In the genomic region with DNA sequence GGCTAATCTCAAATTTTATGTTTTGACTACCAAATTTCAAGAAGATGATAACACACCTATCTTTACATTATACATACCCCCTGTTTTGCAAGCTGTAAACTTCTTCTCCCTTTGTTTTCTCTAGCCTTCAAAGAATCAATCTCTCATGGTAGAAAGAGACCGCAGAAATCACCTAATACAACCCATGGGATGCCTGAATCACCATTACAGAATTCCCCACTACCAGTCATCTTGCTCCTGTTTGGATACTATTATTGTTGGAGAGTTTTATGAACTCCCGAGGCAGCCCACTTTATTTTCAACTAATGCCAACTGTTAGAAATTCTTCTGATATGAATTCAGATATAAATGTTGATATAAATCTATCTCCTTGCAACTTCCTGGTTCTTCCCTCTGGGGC, we compare ENCODE assay signal across 22 cellular contexts.
DNase-seq lines count a peak whose midpoint lies in the region; ATAC-seq and TF ChIP-seq lines count a peak whose summit lies in the region.
"Had no signal": no experiment of that assay in that cellular context is flagged by ENCODE, and none has a peak within 500 bp of the region (broad histone marks: within the 10 kb centered on the region; RNA-seq: fewer than 3 reads in every experiment).

No MANE protein-coding gene starts in this region.

- intact Hi-C loops in aorta (cut with DNase I), result no loop called here

- H3K27ac Mint-ChIP-seq in chondrocyte (ENCODE audit: unreplicated experiment), result peak overlapping the region; percentile 28
- H3K27ac Mint-ChIP-seq in glutamatergic neuron (ENCODE audit: unreplicated experiment), result peak overlapping the region; percentile 56
- H3K27ac Mint-ChIP-seq: CD4-positive, alpha-beta memory T cell; H9 had no signal

- H3K27ac ChIP-seq in aorta (ENCODE audit: low read depth in 1 of 2, low read length in 2 of 2), result no peak overlapping the region
- H3K27ac ChIP-seq: BLaER1 treated with 17β-estradiol and CSF1 and Interleukin-3, amounts not matched to agents 10 nM and 100 nM; KMS-11 had no signal

- DNase-seq in ACHN (peak; percentile 13), NCI-H526 treated with DMSO at 0.1 percent for 48 hours (lab: John Stamatoyannopoulos, UW) (peak; percentile 63), chondrocyte (ENCODE audit: low spot score) (no peak), glutamatergic neuron (no peak), globus pallidus (ENCODE audit: low spot score) (no peak), medulla oblongata (ENCODE audit: extremely low spot score) (no peak), aorta (no peak), H4 (ENCODE audit: low spot score) (no peak)
- DNase-seq: Caco-2; CD4-positive, alpha-beta memory T cell; DMS 273 treated with DMSO at 0.1 percent for 48 hours; DMS79 treated with DMSO at 0.1 percent for 48 hours; H9; IMR-90; NCI-H1105 treated with DMSO at 0.1 percent for 48 hours; NCI-H2029 treated with DMSO at 0.1 percent for 48 hours; NCI-H345; NCI-H524 had no signal

- H3K4me1 ChIP-seq in aorta (ENCODE audit: control insufficient read depth in 1 of 2, insufficient read depth in 2 of 2, low read length in 2 of 2), result no peaks in the 10 kb centered on the region
- H3K4me1 ChIP-seq: BLaER1 treated with 17β-estradiol and CSF1 and Interleukin-3, amounts not matched to agents 10 nM and 100 nM had no signal

- H3K4me1 Mint-ChIP-seq in chondrocyte (ENCODE audit: low read depth) (peaks cover 63% of the 10 kb centered on the region), glutamatergic neuron (ENCODE audit: low read depth, unreplicated experiment) (peaks cover 32% of the 10 kb centered on the region)
- H3K4me1 Mint-ChIP-seq: H9 had no signal

- H3K4me3 Mint-ChIP-seq in chondrocyte (ENCODE audit: unreplicated experiment) (no peak overlapping the region), glutamatergic neuron (ENCODE audit: unreplicated experiment) (no peak overlapping the region)
- H3K4me3 Mint-ChIP-seq: CD4-positive, alpha-beta memory T cell; H9 had no signal

- no peak for TF ChIP-seq CTCF in chondrocyte (IDR thresholded peaks at IDR 0.05)
- no peak for TF ChIP-seq CTCF in glutamatergic neuron (IDR thresholded peaks at IDR 0.05; ENCODE audit: partially characterized antibody, unreplicated experiment)

- in situ Hi-C loops in ACHN (cut with HindIII; ENCODE audit: low pct_ligation_motif_present, low pct_unique_long_range_greater_than_20kb, low sequenced_read_pairs), result no loop called here

- ATAC-seq in aorta (ENCODE audit: low FRiP score), result no peak
- ATAC-seq: GM12878, Right ventricle myocardium inferior had no signal

- H3K36me3 Mint-ChIP-seq in chondrocyte (ENCODE audit: low read depth) (no peaks in the 10 kb centered on the region), glutamatergic neuron (ENCODE audit: unreplicated experiment) (no peaks in the 10 kb centered on the region)
- H3K36me3 Mint-ChIP-seq: CD4-positive, alpha-beta memory T cell had no signal

- no peaks in the 10 kb centered on the region for H3K36me3 ChIP-seq in aorta (ENCODE audit: control insufficient read depth in 1 of 2, insufficient read depth in 2 of 2, low read length in 1 of 2)
- H3K36me3 ChIP-seq: BLaER1 treated with 17β-estradiol and CSF1 and Interleukin-3, amounts not matched to agents 10 nM and 100 nM had no signal

- H3K27me3 Mint-ChIP-seq in chondrocyte (ENCODE audit: low read depth) (no peaks in the 10 kb centered on the region), glutamatergic neuron (ENCODE audit: unreplicated experiment) (peaks cover 2% of the 10 kb centered on the region)

- no peaks in the 10 kb centered on the region for H3K27me3 ChIP-seq in aorta (ENCODE audit: control insufficient read depth in 1 of 2, insufficient read depth in 2 of 2, low read length in 1 of 2)
- H3K27me3 ChIP-seq: BLaER1 treated with 17β-estradiol and CSF1 and Interleukin-3, amounts not matched to agents 10 nM and 100 nM had no signal

- no peaks in the 10 kb centered on the region for H3K9me3 ChIP-seq in aorta (ENCODE audit: control insufficient read depth, low read length)
- H3K9me3 ChIP-seq: Caco-2 had no signal

- no peak overlapping the region for H3K4me3 ChIP-seq in aorta (ENCODE audit: low read length in 2 of 2)
- H3K4me3 ChIP-seq: BLaER1 treated with 17β-estradiol and CSF1 and Interleukin-3, amounts not matched to agents 10 nM and 100 nM; GM12878 had no signal

- H3K9me3 Mint-ChIP-seq in chondrocyte (ENCODE audit: low read depth), result no peaks in the 10 kb centered on the region
- H3K9me3 Mint-ChIP-seq in glutamatergic neuron (ENCODE audit: unreplicated experiment), result no peaks in the 10 kb centered on the region

- 51 to 52% methylated on average over 2 of the region's 2 CpGs for WGBS in aorta, 2 donors

Comparison
In these comparisons a context has a peak if more than half of its experiments do, and no peak if none do; other contexts are left out.
1. DNase-seq: peak in ACHN (single experiment) and NCI-H526 treated with DMSO at 0.1 percent for 48 hours (single experiment); none in chondrocyte (single experiment), glutamatergic neuron (single experiment), globus pallidus (single experiment), medulla oblongata (single experiment), aorta (0 of 2) and H4 (single experiment).